In the genomic region with DNA sequence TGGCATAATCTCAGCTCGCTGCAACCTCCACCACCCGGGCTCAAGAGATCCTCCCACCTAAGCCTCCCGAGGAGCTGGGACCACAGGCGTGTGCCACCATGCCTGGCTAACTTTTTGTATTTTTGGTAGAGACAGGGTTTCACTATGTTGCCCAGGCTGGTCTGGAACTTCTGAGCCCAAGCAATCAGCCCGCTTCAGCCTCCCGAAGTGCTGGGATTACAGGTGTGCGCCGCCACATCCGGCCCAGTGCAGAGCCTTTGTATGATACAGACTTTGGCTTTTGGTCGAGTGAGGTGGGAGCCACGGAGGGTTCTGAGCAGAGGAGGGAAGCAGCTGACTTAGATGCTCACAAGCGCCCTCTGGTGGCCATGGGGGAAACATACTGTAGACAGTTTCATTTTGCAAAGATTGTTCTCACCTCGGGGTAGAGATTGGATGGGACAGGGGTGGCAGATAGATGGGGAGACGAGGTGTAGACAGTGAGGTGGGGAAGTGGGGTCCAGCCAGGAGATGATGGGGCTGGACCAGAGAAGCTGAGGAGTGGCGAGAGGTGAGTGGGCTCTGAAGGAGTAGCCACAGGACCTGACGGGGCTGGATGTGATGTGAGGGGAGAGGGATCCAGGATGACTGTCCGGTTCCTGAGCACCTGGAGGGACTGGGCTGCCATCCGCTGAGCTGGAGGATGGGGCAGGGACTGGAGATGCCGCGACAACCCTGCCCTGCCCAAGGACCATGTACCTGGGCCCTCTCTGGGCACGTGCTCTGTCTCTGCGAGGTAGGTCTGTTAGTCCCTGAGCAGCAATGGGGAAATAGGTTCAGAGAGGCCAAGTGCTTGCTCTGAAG, we compare ENCODE assay signal across 8 cellular contexts.
DNase-seq lines count a peak whose midpoint lies in the region; ATAC-seq and TF ChIP-seq lines count a peak whose summit lies in the region.
"Not testable (repeated sequence)": the region's sequence is repeated elsewhere in the genome, so short reads cannot be mapped to it uniquely, and the experiment has no call there.

No MANE protein-coding gene starts in this region.

- TF ChIP-seq CTCF in GM06990 (IDR thresholded peaks at IDR 0.05; ENCODE audit: insufficient read depth, low read length, poor library complexity, severe bottlenecking) (peak; percentile 71), NB4 (IDR thresholded peaks at IDR 0.05; ENCODE audit: low read depth, low read length) (peak; percentile 54), gastrocnemius medialis (IDR thresholded peaks at IDR 0.05 in 4 of 5, conservative IDR thresholded peaks at IDR 0.05 in 1 of 5) (peak; percentile 40 to 61 (median 46)), tibial artery (IDR thresholded peaks at IDR 0.05) (peak; percentile 50 to 55)

- ATAC-seq in gastrocnemius medialis, result peak in 1 of 2 donors; percentile 42

- not testable (repeated sequence) for DNase-seq in GM06990 (ENCODE audit: extremely low read depth, insufficient read length)
- DNase-seq in NB4 (ENCODE audit: low read depth) (peak; percentile 78), SKM-1 (lab: John Stamatoyannopoulos, UW; ENCODE audit: unreplicated experiment) (peak; percentile 23), activated T-cell treated with anti-CD3 and anti-CD28 coated beads for 1 hour (ENCODE audit: low read depth) (peak; percentile 85), islet precursor cell (peak; percentile 76), gastrocnemius medialis (peak in 1 of 2 donors; percentile 1), tibial artery (peak in 1 of 2 donors; percentile 74)

- not testable (repeated sequence) for H3K4me3 ChIP-seq in GM06990 (replicated peaks; ENCODE audit: low read depth, low read length); NB4 (ENCODE audit: low read depth, low read length); gastrocnemius medialis; tibial artery

- H3K9me3 ChIP-seq in gastrocnemius medialis, tibial artery: not testable (repeated sequence)

- H3K4me3 Mint-ChIP-seq in dendritic cell treated with granulocyte-macrophage colony-stimulating factor and Interleukin-4, amounts not matched to agents 40 ng/mL and 50 ng/mL, for 4 days, result not testable (repeated sequence)

- H3K4me1 Mint-ChIP-seq in dendritic cell treated with granulocyte-macrophage colony-stimulating factor and Interleukin-4, amounts not matched to agents 40 ng/mL and 50 ng/mL, for 4 days (ENCODE audit: low read depth), result peaks cover 88% of the 10 kb centered on the region

- not testable (repeated sequence) for H3K9me3 Mint-ChIP-seq in dendritic cell treated with granulocyte-macrophage colony-stimulating factor and Interleukin-4, amounts not matched to agents 40 ng/mL and 50 ng/mL, for 4 days

- not testable (repeated sequence) for H3K27me3 Mint-ChIP-seq in dendritic cell treated with granulocyte-macrophage colony-stimulating factor and Interleukin-4, amounts not matched to agents 40 ng/mL and 50 ng/mL, for 4 days

- in situ Hi-C loops in gastrocnemius medialis (cut with MboI; ENCODE audit: low sequenced_read_pairs in 4 of 4), result not testable (repeated sequence)

- peak overlapping the region; percentile 46 for H3K27ac Mint-ChIP-seq in dendritic cell treated with granulocyte-macrophage colony-stimulating factor and Interleukin-4, amounts not matched to agents 40 ng/mL and 50 ng/mL, for 4 days

- intact Hi-C loops in dendritic cell treated with granulocyte-macrophage colony-stimulating factor and Interleukin-4, amounts not matched to agents 40 ng/mL and 50 ng/mL, for 4 days (cut with micrococcal nuclease), result loop anchor here (5.0 kb wide), 1 partner anchor 242 kb away; a partner anchor contains a TSS
- intact Hi-C loops in gastrocnemius medialis (cut with DNase I; ENCODE audit: low total_unique reads); tibial artery (cut with DNase I; ENCODE audit: low total_unique reads): not testable (repeated sequence)

- H3K36me3 Mint-ChIP-seq in dendritic cell treated with granulocyte-macrophage colony-stimulating factor and Interleukin-4, amounts not matched to agents 40 ng/mL and 50 ng/mL, for 4 days (ENCODE audit: low read depth), result peaks cover 34% of the 10 kb centered on the region

- H3K27ac ChIP-seq in gastrocnemius medialis, tibial artery: not testable (repeated sequence)

- TF ChIP-seq POLR2A in NB4 (IDR thresholded peaks at IDR 0.05; ENCODE audit: extremely low read depth, insufficient read length); gastrocnemius medialis (IDR thresholded peaks at IDR 0.05): not testable (repeated sequence)

- not testable (repeated sequence) for H3K4me1 ChIP-seq in gastrocnemius medialis, tibial artery

- H3K27me3 ChIP-seq in GM06990 (replicated peaks; ENCODE audit: control insufficient read depth, insufficient read depth, low read length); gastrocnemius medialis; tibial artery: not testable (repeated sequence)

- not testable (repeated sequence) for H3K36me3 ChIP-seq in GM06990 (ENCODE audit: control insufficient read depth, insufficient read depth, low read length); gastrocnemius medialis; tibial artery
